12 cellular contexts compared by ENCODE assay signal in the genomic region with DNA sequence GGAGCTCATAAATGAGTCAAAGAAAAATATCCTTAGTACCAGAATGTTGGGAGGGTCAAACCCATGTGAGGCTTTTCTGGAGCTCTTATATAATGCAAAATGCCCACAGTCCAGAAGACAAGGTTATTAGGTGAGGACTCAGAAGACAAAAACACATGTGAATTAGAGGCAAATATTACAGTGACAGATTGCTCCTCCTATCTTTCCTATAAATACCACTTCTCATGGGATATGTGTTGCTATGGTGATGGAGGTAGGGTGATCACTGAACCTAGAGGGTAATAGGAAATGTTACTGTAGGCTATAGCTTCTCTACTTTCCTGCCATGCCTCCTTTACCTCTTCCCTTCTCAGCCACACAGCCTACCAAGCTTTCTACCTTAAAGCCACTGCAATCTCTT.
A peak's percentile ranks its signal among the peaks of the same experiment; 100 is the strongest.
DNase-seq lines count a peak whose midpoint lies in the region; ATAC-seq and TF ChIP-seq lines count a peak whose summit lies in the region.
"Had no signal": no experiment of that assay in that cellular context is flagged by ENCODE, and none has a peak within 500 bp of the region (broad histone marks: within the 10 kb centered on the region; RNA-seq: fewer than 3 reads in every experiment).

No MANE protein-coding gene starts in this region.

- peaks cover 45% of the 10 kb centered on the region for H3K4me1 Mint-ChIP-seq in brain
- H3K4me1 Mint-ChIP-seq in stimulated activated naive B cell treated with anti-CD40 and anti-IgM and Interleukin-4, amounts not matched to agents 10 μg/mL and 1 μg/mL and 100 μg/mL, for 72 hours: peaks cover 36 to 44% of the 10 kb centered on the region in 2 donors
- H3K4me1 Mint-ChIP-seq in stimulated activated effector memory CD8-positive, alpha-beta T cell treated with anti-CD3 and anti-CD28 coated beads, Interleukin-12 subunit alpha, Interleukin-12 subunit beta, amount 100 ng/mL, for 72 hours: peaks cover 4% of the 10 kb centered on the region
- H3K4me1 Mint-ChIP-seq: CD4-positive, CD25-positive, alpha-beta regulatory T cell had no signal

- no peak for TF ChIP-seq CTCF in brain (conservative IDR thresholded peaks at IDR 0.05)

- H3K27ac Mint-ChIP-seq in brain: peak overlapping the region in 3 of 5 experiments; percentile 41 to 74 (median 69)
- H3K27ac Mint-ChIP-seq in stimulated activated naive B cell treated with anti-CD40 and anti-IgM and Interleukin-4, amounts not matched to agents 10 μg/mL and 1 μg/mL and 100 μg/mL, for 72 hours: peak overlapping the region; percentile 73
- no peak overlapping the region for H3K27ac Mint-ChIP-seq in stimulated activated effector memory CD8-positive, alpha-beta T cell treated with anti-CD3 and anti-CD28 coated beads, Interleukin-12 subunit alpha, Interleukin-12 subunit beta, amount 100 ng/mL, for 72 hours
- H3K27ac Mint-ChIP-seq: CD4-positive, CD25-positive, alpha-beta regulatory T cell; H9 had no signal

- H3K27me3 Mint-ChIP-seq in brain: peaks cover 9% of the 10 kb centered on the region
- no peaks in the 10 kb centered on the region for H3K27me3 Mint-ChIP-seq in stimulated activated naive B cell treated with anti-CD40 and anti-IgM and Interleukin-4, amounts not matched to agents 10 μg/mL and 1 μg/mL and 100 μg/mL, for 72 hours

- H3K36me3 Mint-ChIP-seq in brain: peaks cover 4% of the 10 kb centered on the region
- peaks cover 17 to 19% of the 10 kb centered on the region in 2 donors for H3K36me3 Mint-ChIP-seq in stimulated activated naive B cell treated with anti-CD40 and anti-IgM and Interleukin-4, amounts not matched to agents 10 μg/mL and 1 μg/mL and 100 μg/mL, for 72 hours
- H3K36me3 Mint-ChIP-seq in stimulated activated effector memory CD8-positive, alpha-beta T cell treated with anti-CD3 and anti-CD28 coated beads, Interleukin-12 subunit alpha, Interleukin-12 subunit beta, amount 100 ng/mL, for 72 hours: no peaks in the 10 kb centered on the region
- H3K36me3 Mint-ChIP-seq: CD4-positive, CD25-positive, alpha-beta regulatory T cell had no signal

- DNase-seq in NCI-H1694 (lab: John Stamatoyannopoulos, UW) (peak; percentile 50), NCI-H2171 (lab: John Stamatoyannopoulos, UW) (peak; percentile 19), NCI-H2227 treated with DMSO at 0.1 percent for 48 hours (lab: John Stamatoyannopoulos, UW) (no peak)
- DNase-seq in stimulated activated naive B cell treated with anti-CD40 and anti-IgM and Interleukin-4, amounts not matched to agents 10 μg/mL and 1 μg/mL and 100 μg/mL, for 72 hours: no peak
- no peak for DNase-seq in stimulated activated effector memory CD8-positive, alpha-beta T cell treated with anti-CD3 and anti-CD28 coated beads, Interleukin-12 subunit alpha, Interleukin-12 subunit beta, amount 100 ng/mL, for 72 hours (ENCODE audit: low spot score in 2 of 2)
- DNase-seq in activated CD4-positive, CD25-positive, alpha-beta regulatory T cell treated with anti-CD3 and anti-CD28 coated beads, Interleukin-2, amount 50 U/mL, for 72 hours: no peak
- DNase-seq: CD4-positive, CD25-positive, alpha-beta regulatory T cell; DMS79; GOT3; H9 had no signal

- no peak overlapping the region for H3K4me3 Mint-ChIP-seq in brain
- H3K4me3 Mint-ChIP-seq in stimulated activated naive B cell treated with anti-CD40 and anti-IgM and Interleukin-4, amounts not matched to agents 10 μg/mL and 1 μg/mL and 100 μg/mL, for 72 hours: no peak overlapping the region
- no peak overlapping the region for H3K4me3 Mint-ChIP-seq in stimulated activated effector memory CD8-positive, alpha-beta T cell treated with anti-CD3 and anti-CD28 coated beads, Interleukin-12 subunit alpha, Interleukin-12 subunit beta, amount 100 ng/mL, for 72 hours
- H3K4me3 Mint-ChIP-seq: CD4-positive, CD25-positive, alpha-beta regulatory T cell; H9 had no signal

- ATAC-seq in stimulated activated naive B cell treated with anti-CD40 and anti-IgM and Interleukin-4, amounts not matched to agents 10 μg/mL and 1 μg/mL and 100 μg/mL, for 72 hours (replicated peaks): peak; percentile 17 to 21
- ATAC-seq in stimulated activated effector memory CD8-positive, alpha-beta T cell treated with anti-CD3 and anti-CD28 coated beads, Interleukin-12 subunit alpha, Interleukin-12 subunit beta, amount 100 ng/mL, for 72 hours: no peak
- ATAC-seq: GM12878 had no signal

- peaks cover 0 to 20% (median 6%) of the 10 kb centered on the region in 5 experiments for H3K9me3 Mint-ChIP-seq in brain
- H3K9me3 Mint-ChIP-seq in stimulated activated naive B cell treated with anti-CD40 and anti-IgM and Interleukin-4, amounts not matched to agents 10 μg/mL and 1 μg/mL and 100 μg/mL, for 72 hours: peaks cover 4 to 5% of the 10 kb centered on the region in 2 donors
- H3K9me3 Mint-ChIP-seq in stimulated activated effector memory CD8-positive, alpha-beta T cell treated with anti-CD3 and anti-CD28 coated beads, Interleukin-12 subunit alpha, Interleukin-12 subunit beta, amount 100 ng/mL, for 72 hours: no peaks in the 10 kb centered on the region
- H3K9me3 Mint-ChIP-seq: CD4-positive, CD25-positive, alpha-beta regulatory T cell; H9 had no signal

Comparison
In these comparisons a context has a peak if more than half of its experiments do, and no peak if none do; other contexts are left out.
1. DNase-seq: peak in NCI-H1694 (single experiment) and NCI-H2171 (single experiment); none in stimulated activated naive B cell treated with anti-CD40 and anti-IgM and Interleukin-4, amounts not matched to agents 10 μg/mL and 1 μg/mL and 100 μg/mL, for 72 hours (single experiment), stimulated activated effector memory CD8-positive, alpha-beta T cell treated with anti-CD3 and anti-CD28 coated beads, Interleukin-12 subunit alpha, Interleukin-12 subunit beta, amount 100 ng/mL, for 72 hours (0 of 2), activated CD4-positive, CD25-positive, alpha-beta regulatory T cell treated with anti-CD3 and anti-CD28 coated beads, Interleukin-2, amount 50 U/mL, for 72 hours (single experiment) and NCI-H2227 treated with DMSO at 0.1 percent for 48 hours (single experiment).